Comparison of ENCODE assay signal across 8 cellular contexts in the genomic region with DNA sequence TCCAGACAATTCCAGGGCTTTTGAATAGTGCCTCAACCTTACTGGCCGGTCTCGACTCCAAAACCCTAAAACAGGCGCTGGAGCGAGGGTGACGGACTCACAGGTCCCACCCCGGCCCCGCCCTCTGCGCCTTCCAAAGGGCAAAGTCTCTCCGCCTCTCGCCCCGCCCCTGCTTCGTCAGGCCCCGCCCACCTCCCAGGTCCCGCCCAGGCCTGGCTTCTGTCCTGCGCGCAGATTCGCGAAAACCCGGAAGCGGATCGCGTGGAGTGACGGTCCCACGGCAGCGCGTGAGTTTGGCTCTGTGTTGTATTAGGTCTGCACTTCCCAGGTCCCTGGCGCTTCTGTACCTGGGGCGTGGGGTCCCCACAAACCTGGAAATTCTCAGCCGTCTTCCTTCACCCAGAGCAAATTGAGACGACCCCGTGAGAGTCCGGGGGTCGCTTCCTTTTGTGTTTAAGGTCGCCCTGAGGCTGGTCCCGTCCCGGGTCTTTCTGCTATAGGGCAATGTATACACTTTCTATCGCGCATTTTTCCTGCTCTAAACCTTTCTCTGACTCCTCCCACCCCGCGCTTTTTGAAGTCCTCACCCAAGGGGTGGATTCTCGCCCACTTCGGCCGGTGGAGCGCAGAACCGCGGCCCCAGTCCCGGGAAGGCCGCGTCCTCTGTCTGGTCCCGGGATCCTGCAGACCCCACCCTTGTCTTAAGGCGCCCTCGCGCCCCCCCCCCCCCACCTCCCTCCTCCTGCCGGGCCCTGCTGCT. TPM values are rescaled to one million over a fixed set of nuclear protein-coding genes. Genes with fewer than 3 reads are reported as not detected.
DNase-seq lines count a peak whose midpoint lies in the region; ATAC-seq and TF ChIP-seq lines count a peak whose summit lies in the region.

A gene (plus strand): TSS at position 231 of the 760 bp plus-strand sequence. CDS start 16,090 bp downstream, outside the sequence.

- no peaks in the 10 kb centered on the region for H3K36me3 ChIP-seq in MM.1S (replicated peaks; ENCODE audit: insufficient read depth, low read length)
- no peaks in the 10 kb centered on the region for H3K36me3 ChIP-seq in prostate gland
- H3K36me3 ChIP-seq in upper lobe of right lung = no peaks in the 10 kb centered on the region

- ATAC-seq in GM21723 (IDR thresholded peaks at IDR 0.05; ENCODE audit: unreplicated experiment) = peak; percentile 73
- peak; percentile 96 to 98 (median 98) for ATAC-seq in T-cell (replicated peaks in 1 of 4)
- ATAC-seq in left ventricle myocardium superior = peak; percentile 100
- ATAC-seq in upper lobe of right lung = peak; percentile 100

- no peak within 1 kb of the TSS for H2AFZ ChIP-seq in MM.1S (ENCODE audit: low read length)

- no peak within 1 kb of the TSS for H3K4me2 ChIP-seq in MM.1S (ENCODE audit: low read depth, low read length)

- H3K27ac Mint-ChIP-seq in T-cell = peak within 1 kb of the TSS; percentile 81 to 91

- peak; percentile 68 for DNase-seq in DMS114 treated with DMSO at 0.1 percent for 48 hours (lab: John Stamatoyannopoulos, UW; ENCODE audit: unreplicated experiment)
- DNase-seq in MM.1S = peak; percentile 16
- DNase-seq in T-cell = peak; percentile 84 to 98 (median 93)
- peak; percentile 78 for DNase-seq in amniotic epithelial cell (ENCODE audit: low read depth)
- DNase-seq in left ventricle myocardium superior = peak; percentile 98
- DNase-seq in prostate gland (ENCODE audit: low spot score) = peak; percentile 97
- peak; percentile 98 for DNase-seq in upper lobe of right lung

- peak within 1 kb of the TSS; percentile 88 to 90 (median 90) for H3K4me3 Mint-ChIP-seq in T-cell

- CTCF ChIA-PET in T-cell (lab: Charles Lee) = no interaction called here

- peaks cover 27 to 47% (median 33%) of the 10 kb centered on the region in 3 donors for H3K4me1 Mint-ChIP-seq in T-cell

- H3K9me3 ChIP-seq in MM.1S (replicated peaks; ENCODE audit: insufficient read depth, low read length) (no peaks in the 10 kb centered on the region), prostate gland (no peaks in the 10 kb centered on the region), upper lobe of right lung (no peaks in the 10 kb centered on the region)

- WGBS in prostate gland = under 1% methylated on average over 43 of the region's 54 CpGs

- no peak within 1 kb of the TSS for H3K4me3 ChIP-seq in MM.1S (ENCODE audit: low read length)
- peak within 1 kb of the TSS; percentile 62 to 76 for H3K4me3 ChIP-seq in prostate gland
- peak within 1 kb of the TSS; percentile 76 for H3K4me3 ChIP-seq in upper lobe of right lung

- peaks cover 14 to 19% (median 15%) of the 10 kb centered on the region in 3 donors for H3K9me3 Mint-ChIP-seq in T-cell

- no peaks in the 10 kb centered on the region for H3F3A ChIP-seq in MM.1S (ENCODE audit: insufficient read depth, low read length)

- H3K36me3 Mint-ChIP-seq in T-cell = peaks cover 39% of the 10 kb centered on the region

- no peaks in the 10 kb centered on the region for H3K9me2 ChIP-seq in MM.1S (replicated peaks; ENCODE audit: insufficient read depth, low read length)

- peak; percentile 61 for TF ChIP-seq POLR2A in prostate gland (IDR thresholded peaks at IDR 0.05)

- no peak within 1 kb of the TSS for H3K27ac ChIP-seq in MM.1S (ENCODE audit: low read length)
- peak within 1 kb of the TSS; percentile 93 for H3K27ac ChIP-seq in prostate gland
- H3K27ac ChIP-seq in upper lobe of right lung = peak within 1 kb of the TSS; percentile 85

- POLR2A ChIA-PET in T-cell (lab: Charles Lee) = no interaction called here

- no peaks in the 10 kb centered on the region for H4K20me1 ChIP-seq in MM.1S (ENCODE audit: insufficient read depth, low read length)

- intact Hi-C loops in left ventricle myocardium superior (cut with micrococcal nuclease) = no loop called here
- intact Hi-C loops in prostate gland (cut with DNase I) = no loop called here
- intact Hi-C loops in upper lobe of right lung (cut with DNase I) = no loop called here

- TF ChIP-seq CTCF in MM.1S (IDR thresholded peaks at IDR 0.05; ENCODE audit: low read length) (no peak), prostate gland (IDR thresholded peaks at IDR 0.05) (no peak), upper lobe of right lung (IDR thresholded peaks at IDR 0.05) (no peak)

- no peaks in the 10 kb centered on the region for H3K79me2 ChIP-seq in MM.1S (ENCODE audit: low read length)

- H3K27me3 ChIP-seq in MM.1S (replicated peaks; ENCODE audit: insufficient read depth, low read length) = no peaks in the 10 kb centered on the region
- no peaks in the 10 kb centered on the region for H3K27me3 ChIP-seq in prostate gland (replicated peaks; ENCODE audit: insufficient read depth)
- no peaks in the 10 kb centered on the region for H3K27me3 ChIP-seq in upper lobe of right lung

- H3K4me1 ChIP-seq in MM.1S (ENCODE audit: low read length) (no peaks in the 10 kb centered on the region), prostate gland (replicated peaks) (no peaks in the 10 kb centered on the region), upper lobe of right lung (peaks cover 8% of the 10 kb centered on the region)

- no peak within 1 kb of the TSS for H3K9ac ChIP-seq in MM.1S (ENCODE audit: low read length)

- H3K27me3 Mint-ChIP-seq in T-cell = peaks cover 11 to 14% of the 10 kb centered on the region in 2 donors

RNA-seq across cellular contexts. Expression of the gene that starts here (rescaled TPM):
- 1 to 10 TPM; 4.4 to 7.6 (median 6.6) TPM for total RNA-seq in T-cell
- 1.3 TPM for total RNA-seq in left ventricle myocardium superior
- 1 to 10 TPM; 6.8 to 9.1 TPM for total RNA-seq in prostate gland
- 4.6 TPM for total RNA-seq in upper lobe of right lung

Comparison
In these comparisons a context has a peak if more than half of its experiments do, and no peak if none do; other contexts are left out.
1. DNase-seq: peak in every context shown above with its lines; median percentile 98 in left ventricle myocardium superior; 98 in upper lobe of right lung; 97 in prostate gland; 93 in T-cell; 78 in amniotic epithelial cell; 68 in DMS114 treated with DMSO at 0.1 percent for 48 hours; 16 in MM.1S.